1 cellular context compared by ENCODE assay signal in the genomic region with DNA sequence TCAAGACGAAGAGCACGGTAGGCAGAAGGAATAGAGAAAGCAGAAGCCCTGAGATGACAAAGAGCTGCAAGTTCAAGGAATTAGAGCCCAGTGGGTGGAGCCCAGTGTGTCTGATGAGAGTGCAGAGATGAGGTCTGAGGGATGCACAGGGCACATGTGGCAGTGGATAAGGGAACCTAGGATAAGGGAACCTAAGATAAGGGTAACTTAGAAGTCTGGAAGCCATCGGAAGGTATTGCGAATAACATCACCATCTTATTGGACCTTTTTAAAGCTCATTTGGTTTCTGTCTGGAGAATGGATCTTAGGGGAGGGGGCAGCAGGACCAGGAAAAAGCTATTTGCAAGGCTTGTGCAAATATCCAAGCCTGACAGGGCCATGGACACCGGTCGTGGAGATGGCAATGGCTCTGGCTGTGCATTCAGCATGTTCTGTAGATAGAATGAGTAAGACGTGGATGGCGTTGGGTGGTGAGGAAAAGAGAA.
TF ChIP-seq lines count a peak whose summit lies in the region.

No MANE protein-coding gene starts in this region.

TF ChIP-seq in K562, 482 proteins besides CTCF, POLR2A, EP300 and RAD21 (continued from another document and continues in another):
- TF ChIP-seq, protein P1, sequence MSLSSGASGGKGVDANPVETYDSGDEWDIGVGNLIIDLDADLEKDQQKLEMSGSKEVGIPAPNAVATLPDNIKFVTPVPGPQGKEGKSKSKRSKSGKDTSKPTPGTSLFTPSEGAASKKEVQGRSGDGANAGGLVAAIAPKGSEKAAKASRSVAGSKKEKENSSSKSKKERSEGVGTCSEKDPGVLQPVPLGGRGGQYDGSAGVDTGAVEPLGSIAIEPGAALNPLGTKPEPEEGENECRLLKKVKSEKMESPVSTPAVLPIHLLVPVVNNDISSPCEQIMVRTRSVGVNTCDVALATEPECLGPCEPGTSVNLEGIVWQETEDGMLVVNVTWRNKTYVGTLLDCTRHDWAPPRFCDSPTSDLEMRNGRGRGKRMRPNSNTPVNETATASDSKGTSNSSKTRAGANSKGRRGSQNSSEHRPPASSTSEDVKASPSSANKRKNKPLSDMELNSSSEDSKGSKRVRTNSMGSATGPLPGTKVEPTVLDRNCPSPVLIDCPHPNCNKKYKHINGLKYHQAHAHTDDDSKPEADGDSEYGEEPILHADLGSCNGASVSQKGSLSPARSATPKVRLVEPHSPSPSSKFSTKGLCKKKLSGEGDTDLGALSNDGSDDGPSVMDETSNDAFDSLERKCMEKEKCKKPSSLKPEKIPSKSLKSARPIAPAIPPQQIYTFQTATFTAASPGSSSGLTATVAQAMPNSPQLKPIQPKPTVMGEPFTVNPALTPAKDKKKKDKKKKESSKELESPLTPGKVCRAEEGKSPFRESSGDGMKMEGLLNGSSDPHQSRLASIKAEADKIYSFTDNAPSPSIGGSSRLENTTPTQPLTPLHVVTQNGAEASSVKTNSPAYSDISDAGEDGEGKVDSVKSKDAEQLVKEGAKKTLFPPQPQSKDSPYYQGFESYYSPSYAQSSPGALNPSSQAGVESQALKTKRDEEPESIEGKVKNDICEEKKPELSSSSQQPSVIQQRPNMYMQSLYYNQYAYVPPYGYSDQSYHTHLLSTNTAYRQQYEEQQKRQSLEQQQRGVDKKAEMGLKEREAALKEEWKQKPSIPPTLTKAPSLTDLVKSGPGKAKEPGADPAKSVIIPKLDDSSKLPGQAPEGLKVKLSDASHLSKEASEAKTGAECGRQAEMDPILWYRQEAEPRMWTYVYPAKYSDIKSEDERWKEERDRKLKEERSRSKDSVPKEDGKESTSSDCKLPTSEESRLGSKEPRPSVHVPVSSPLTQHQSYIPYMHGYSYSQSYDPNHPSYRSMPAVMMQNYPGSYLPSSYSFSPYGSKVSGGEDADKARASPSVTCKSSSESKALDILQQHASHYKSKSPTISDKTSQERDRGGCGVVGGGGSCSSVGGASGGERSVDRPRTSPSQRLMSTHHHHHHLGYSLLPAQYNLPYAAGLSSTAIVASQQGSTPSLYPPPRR (CRISPR knock-in tag; IDR thresholded peaks at IDR 0.05; ENCODE audit: borderline replicate concordance) = no peak
- TF ChIP-seq HDAC6 (IDR thresholded peaks at IDR 0.05; ENCODE audit: low read depth, low read length) (no peak), CREB1 (IDR thresholded peaks at IDR 0.05) (peak; percentile 44; the same call in 1 of the 2 replicates), CREB1 (CRISPR knock-in tag; IDR thresholded peaks at IDR 0.05) (no peak), BHLHE40 (IDR thresholded peaks at IDR 0.05; ENCODE audit: low read length) (peak; percentile 91), ZNF184 (CRISPR knock-in tag; IDR thresholded peaks at IDR 0.05) (no peak), YBX1 (IDR thresholded peaks at IDR 0.05) (no peak), CSDE1 (IDR thresholded peaks at IDR 0.05) (no peak), TEAD2 (tag; IDR thresholded peaks at IDR 0.05) (no peak), FOXP1 (CRISPR knock-in tag; IDR thresholded peaks at IDR 0.05) (no peak), LCOR (CRISPR knock-in tag; IDR thresholded peaks at IDR 0.05) (peak; percentile 42; the same call in 1 of the 2 replicates), ARNT (IDR thresholded peaks at IDR 0.05) (peak; percentile 71 to 78; a peak in 2 of 4 replicates), SMAD4 (CRISPR knock-in tag; conservative IDR thresholded peaks at IDR 0.05) (peak; percentile 92), ZNF75A (CRISPR knock-in tag; IDR thresholded peaks at IDR 0.05) (no peak), SLC30A9 (CRISPR knock-in tag; IDR thresholded peaks at IDR 0.05) (no peak), ZNF444 (CRISPR knock-in tag; IDR thresholded peaks at IDR 0.05) (no peak), SREBF1 (IDR thresholded peaks at IDR 0.05; ENCODE audit: borderline replicate concordance, low read depth, low read length) (no peak), TOE1 (IDR thresholded peaks at IDR 0.05; ENCODE audit: borderline replicate concordance) (no peak), TOE1 (CRISPR knock-in tag; IDR thresholded peaks at IDR 0.05; ENCODE audit: borderline replicate concordance, low read depth) (no peak), RBBP5 (IDR thresholded peaks at IDR 0.05; ENCODE audit: borderline replicate concordance, insufficient read depth, low read length, poor library complexity, severe bottlenecking) (peak; percentile 60), HNRNPL (IDR thresholded peaks at IDR 0.05; ENCODE audit: low read depth, low read length) (no peak), ZNF830 (CRISPR knock-in tag; IDR thresholded peaks at IDR 0.05) (no peak), ESRRB (CRISPR knock-in tag; IDR thresholded peaks at IDR 0.05; ENCODE audit: borderline replicate concordance) (no peak; the same call in 1 of the 2 replicates), NR2C2 (CRISPR knock-in tag; IDR thresholded peaks at IDR 0.05) (no peak), NR2C2 (tag; IDR thresholded peaks at IDR 0.05) (no peak), MEF2D (tag; conservative IDR thresholded peaks at IDR 0.05; ENCODE audit: low read depth) (no peak), DIDO1 (tag; IDR thresholded peaks at IDR 0.05; ENCODE audit: low read depth) (no peak), NCOA4 (IDR thresholded peaks at IDR 0.05; ENCODE audit: partially characterized antibody) (no peak), FOS (IDR thresholded peaks at IDR 0.05; ENCODE audit: extremely low read depth, insufficient read length) (no peak), ZNF3 (CRISPR knock-in tag; IDR thresholded peaks at IDR 0.05) (no peak), ZFP1 (CRISPR knock-in tag; IDR thresholded peaks at IDR 0.05) (no peak), ZNF707 (CRISPR knock-in tag; conservative IDR thresholded peaks at IDR 0.05) (no peak), ZNF79 (CRISPR knock-in tag; IDR thresholded peaks at IDR 0.05; ENCODE audit: low read depth) (no peak), STAT5A (IDR thresholded peaks at IDR 0.05; ENCODE audit: borderline replicate concordance, low read length) (peak; percentile 87), RFX7 (CRISPR knock-in tag; IDR thresholded peaks at IDR 0.05) (no peak), ZNF589 (CRISPR knock-in tag; IDR thresholded peaks at IDR 0.05; ENCODE audit: low read depth) (no peak), MAFK (IDR thresholded peaks at IDR 0.05; ENCODE audit: low read length) (no peak), ZNF668 (CRISPR knock-in tag; IDR thresholded peaks at IDR 0.05) (no peak), XRCC5 (IDR thresholded peaks at IDR 0.05; ENCODE audit: low read depth, low read length) (0 out of 2 replicates have a peak, but pooled peaks have one; percentile 44), CAMTA2 (CRISPR knock-in tag; conservative IDR thresholded peaks at IDR 0.05) (no peak), NFRKB (IDR thresholded peaks at IDR 0.05; ENCODE audit: low read depth) (peak; percentile 68; the same call in 1 of the 2 replicates), CBX1 (IDR thresholded peaks at IDR 0.05; ENCODE audit: low read depth) (no peak), EGR1 (conservative IDR thresholded peaks at IDR 0.05) (no peak), SP1 (CRISPR knock-in tag; IDR thresholded peaks at IDR 0.05) (peak; percentile 44; the same call in 1 of the 2 replicates), NR2C1 (IDR thresholded peaks at IDR 0.05) (no peak), NR2C1 (tag; IDR thresholded peaks at IDR 0.05) (0 out of 2 replicates have a peak, but pooled peaks have one; percentile 40), TAF15 (IDR thresholded peaks at IDR 0.05; ENCODE audit: low read depth, low read length) (no peak), ZNF766 (CRISPR knock-in tag; conservative IDR thresholded peaks at IDR 0.05) (peak; percentile 84), DDX20 (tag; IDR thresholded peaks at IDR 0.05; ENCODE audit: low read depth) (no peak), HDGF (IDR thresholded peaks at IDR 0.05) (peak; percentile 23; the same call in 1 of the 2 replicates), NELFE (IDR thresholded peaks at IDR 0.05; ENCODE audit: insufficient read depth, insufficient read length) (no peak)
- TF ChIP-seq, protein P2, sequence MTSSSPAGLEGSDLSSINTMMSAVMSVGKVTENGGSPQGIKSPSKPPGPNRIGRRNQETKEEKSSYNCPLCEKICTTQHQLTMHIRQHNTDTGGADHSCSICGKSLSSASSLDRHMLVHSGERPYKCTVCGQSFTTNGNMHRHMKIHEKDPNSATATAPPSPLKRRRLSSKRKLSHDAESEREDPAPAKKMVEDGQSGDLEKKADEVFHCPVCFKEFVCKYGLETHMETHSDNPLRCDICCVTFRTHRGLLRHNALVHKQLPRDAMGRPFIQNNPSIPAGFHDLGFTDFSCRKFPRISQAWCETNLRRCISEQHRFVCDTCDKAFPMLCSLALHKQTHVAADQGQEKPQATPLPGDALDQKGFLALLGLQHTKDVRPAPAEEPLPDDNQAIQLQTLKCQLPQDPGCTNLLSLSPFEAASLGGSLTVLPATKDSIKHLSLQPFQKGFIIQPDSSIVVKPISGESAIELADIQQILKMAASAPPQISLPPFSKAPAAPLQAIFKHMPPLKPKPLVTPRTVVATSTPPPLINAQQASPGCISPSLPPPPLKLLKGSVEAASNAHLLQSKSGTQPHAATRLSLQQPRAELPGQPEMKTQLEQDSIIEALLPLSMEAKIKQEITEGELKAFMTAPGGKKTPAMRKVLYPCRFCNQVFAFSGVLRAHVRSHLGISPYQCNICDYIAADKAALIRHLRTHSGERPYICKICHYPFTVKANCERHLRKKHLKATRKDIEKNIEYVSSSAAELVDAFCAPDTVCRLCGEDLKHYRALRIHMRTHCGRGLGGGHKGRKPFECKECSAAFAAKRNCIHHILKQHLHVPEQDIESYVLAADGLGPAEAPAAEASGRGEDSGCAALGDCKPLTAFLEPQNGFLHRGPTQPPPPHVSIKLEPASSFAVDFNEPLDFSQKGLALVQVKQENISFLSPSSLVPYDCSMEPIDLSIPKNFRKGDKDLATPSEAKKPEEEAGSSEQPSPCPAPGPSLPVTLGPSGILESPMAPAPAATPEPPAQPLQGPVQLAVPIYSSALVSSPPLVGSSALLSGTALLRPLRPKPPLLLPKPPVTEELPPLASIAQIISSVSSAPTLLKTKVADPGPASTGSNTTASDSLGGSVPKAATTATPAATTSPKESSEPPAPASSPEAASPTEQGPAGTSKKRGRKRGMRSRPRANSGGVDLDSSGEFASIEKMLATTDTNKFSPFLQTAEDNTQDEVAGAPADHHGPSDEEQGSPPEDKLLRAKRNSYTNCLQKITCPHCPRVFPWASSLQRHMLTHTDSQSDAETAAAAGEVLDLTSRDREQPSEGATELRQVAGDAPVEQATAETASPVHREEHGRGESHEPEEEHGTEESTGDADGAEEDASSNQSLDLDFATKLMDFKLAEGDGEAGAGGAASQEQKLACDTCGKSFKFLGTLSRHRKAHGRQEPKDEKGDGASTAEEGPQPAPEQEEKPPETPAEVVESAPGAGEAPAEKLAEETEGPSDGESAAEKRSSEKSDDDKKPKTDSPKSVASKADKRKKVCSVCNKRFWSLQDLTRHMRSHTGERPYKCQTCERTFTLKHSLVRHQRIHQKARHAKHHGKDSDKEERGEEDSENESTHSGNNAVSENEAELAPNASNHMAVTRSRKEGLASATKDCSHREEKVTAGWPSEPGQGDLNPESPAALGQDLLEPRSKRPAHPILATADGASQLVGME (CRISPR knock-in tag; IDR thresholded peaks at IDR 0.05) = peak; percentile 72; the same call in 1 of the 2 replicates
- TF ChIP-seq, protein P3, sequence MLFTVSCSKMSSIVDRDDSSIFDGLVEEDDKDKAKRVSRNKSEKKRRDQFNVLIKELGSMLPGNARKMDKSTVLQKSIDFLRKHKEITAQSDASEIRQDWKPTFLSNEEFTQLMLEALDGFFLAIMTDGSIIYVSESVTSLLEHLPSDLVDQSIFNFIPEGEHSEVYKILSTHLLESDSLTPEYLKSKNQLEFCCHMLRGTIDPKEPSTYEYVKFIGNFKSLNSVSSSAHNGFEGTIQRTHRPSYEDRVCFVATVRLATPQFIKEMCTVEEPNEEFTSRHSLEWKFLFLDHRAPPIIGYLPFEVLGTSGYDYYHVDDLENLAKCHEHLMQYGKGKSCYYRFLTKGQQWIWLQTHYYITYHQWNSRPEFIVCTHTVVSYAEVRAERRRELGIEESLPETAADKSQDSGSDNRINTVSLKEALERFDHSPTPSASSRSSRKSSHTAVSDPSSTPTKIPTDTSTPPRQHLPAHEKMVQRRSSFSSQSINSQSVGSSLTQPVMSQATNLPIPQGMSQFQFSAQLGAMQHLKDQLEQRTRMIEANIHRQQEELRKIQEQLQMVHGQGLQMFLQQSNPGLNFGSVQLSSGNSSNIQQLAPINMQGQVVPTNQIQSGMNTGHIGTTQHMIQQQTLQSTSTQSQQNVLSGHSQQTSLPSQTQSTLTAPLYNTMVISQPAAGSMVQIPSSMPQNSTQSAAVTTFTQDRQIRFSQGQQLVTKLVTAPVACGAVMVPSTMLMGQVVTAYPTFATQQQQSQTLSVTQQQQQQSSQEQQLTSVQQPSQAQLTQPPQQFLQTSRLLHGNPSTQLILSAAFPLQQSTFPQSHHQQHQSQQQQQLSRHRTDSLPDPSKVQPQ (CRISPR knock-in tag; IDR thresholded peaks at IDR 0.05; ENCODE audit: borderline replicate concordance) = no peak
- TF ChIP-seq, protein P4, sequence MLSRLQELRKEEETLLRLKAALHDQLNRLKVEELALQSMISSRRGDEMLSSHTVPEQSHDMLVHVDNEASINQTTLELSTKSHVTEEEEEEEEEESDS (CRISPR knock-in tag; IDR thresholded peaks at IDR 0.05) = no peak
- TF ChIP-seq, protein P5, sequence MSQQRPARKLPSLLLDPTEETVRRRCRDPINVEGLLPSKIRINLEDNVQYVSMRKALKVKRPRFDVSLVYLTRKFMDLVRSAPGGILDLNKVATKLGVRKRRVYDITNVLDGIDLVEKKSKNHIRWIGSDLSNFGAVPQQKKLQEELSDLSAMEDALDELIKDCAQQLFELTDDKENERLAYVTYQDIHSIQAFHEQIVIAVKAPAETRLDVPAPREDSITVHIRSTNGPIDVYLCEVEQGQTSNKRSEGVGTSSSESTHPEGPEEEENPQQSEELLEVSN (IDR thresholded peaks at IDR 0.05; ENCODE audit: borderline replicate concordance in 1 of 2, extremely low read depth in 1 of 2, insufficient read depth in 1 of 2, insufficient read length in 1 of 2, low read depth in 1 of 2, low read length in 1 of 2, poor library complexity in 1 of 2, severe bottlenecking in 1 of 2) = no peak
- TF ChIP-seq, protein P6, sequence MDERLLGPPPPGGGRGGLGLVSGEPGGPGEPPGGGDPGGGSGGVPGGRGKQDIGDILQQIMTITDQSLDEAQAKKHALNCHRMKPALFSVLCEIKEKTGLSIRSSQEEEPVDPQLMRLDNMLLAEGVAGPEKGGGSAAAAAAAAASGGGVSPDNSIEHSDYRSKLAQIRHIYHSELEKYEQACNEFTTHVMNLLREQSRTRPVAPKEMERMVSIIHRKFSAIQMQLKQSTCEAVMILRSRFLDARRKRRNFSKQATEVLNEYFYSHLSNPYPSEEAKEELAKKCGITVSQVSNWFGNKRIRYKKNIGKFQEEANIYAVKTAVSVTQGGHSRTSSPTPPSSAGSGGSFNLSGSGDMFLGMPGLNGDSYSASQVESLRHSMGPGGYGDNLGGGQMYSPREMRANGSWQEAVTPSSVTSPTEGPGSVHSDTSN (CRISPR knock-in tag; IDR thresholded peaks at IDR 0.05; ENCODE audit: low read depth) = no peak
- TF ChIP-seq, protein P6 (tag; conservative IDR thresholded peaks at IDR 0.05; ENCODE audit: low read depth) = no peak
